8 cellular contexts compared by ENCODE assay signal in the genomic region with DNA sequence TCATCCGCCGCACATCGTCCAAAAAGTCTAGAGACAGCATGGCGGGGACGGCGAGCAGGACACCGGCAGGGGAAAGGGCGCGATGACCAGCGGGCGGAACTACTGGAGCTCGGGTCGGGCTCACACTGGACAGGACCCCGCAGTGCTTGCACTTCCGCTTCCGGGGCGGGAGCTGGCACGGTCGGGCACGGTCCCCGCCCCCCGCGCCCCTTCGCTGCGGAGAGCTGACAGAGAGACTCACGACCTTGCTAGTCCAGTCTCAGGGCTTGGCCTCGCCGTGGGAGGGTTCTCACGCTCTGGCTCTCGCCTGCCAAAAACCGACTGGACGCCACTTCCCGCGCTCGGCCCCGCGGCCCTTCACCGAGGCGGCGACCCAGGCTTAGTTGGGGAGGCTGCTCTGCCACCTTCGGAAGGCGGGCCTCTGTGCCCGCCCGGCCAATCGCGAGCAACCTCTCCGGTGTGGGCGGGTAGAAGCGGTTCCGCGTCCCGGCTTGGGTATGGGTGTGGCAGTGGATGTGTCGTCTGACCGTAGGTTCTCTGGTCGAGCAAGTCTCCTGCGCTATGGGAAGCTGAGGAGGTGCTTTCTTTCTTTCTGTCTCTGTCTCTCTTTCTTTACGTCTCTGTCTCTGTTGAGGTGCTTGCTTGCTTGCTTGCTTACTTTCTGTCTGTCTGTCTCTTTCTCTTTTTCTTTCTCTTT. TPM values are rescaled to one million over a fixed set of nuclear protein-coding genes. Genes with fewer than 3 reads are reported as not detected.
DNase-seq lines count a peak whose midpoint lies in the region; ATAC-seq and TF ChIP-seq lines count a peak whose summit lies in the region.

Gene SEC11A (minus strand): TSS at position 104 of the 697 bp plus-strand sequence. CDS start 64 bp downstream, at position 40.

- peaks cover 25% of the 10 kb centered on the region for H3K4me1 Mint-ChIP-seq in type B pancreatic cell (ENCODE audit: unreplicated experiment)

- TF ChIP-seq CTCF in GM12875 (IDR thresholded peaks at IDR 0.05; ENCODE audit: borderline replicate concordance, insufficient read depth, low read depth, low read length): no peak
- TF ChIP-seq CTCF in heart left ventricle (IDR thresholded peaks at IDR 0.05): no peak
- no peak for TF ChIP-seq CTCF in type B pancreatic cell (conservative IDR thresholded peaks at IDR 0.05)

- no peaks in the 10 kb centered on the region for H3K27me3 ChIP-seq in heart left ventricle

- ATAC-seq in HG02798 (IDR thresholded peaks at IDR 0.05; ENCODE audit: poor library complexity, unreplicated experiment) (peak; percentile 94), heart left ventricle (peak; percentile 98 to 99 (median 98))

- H3K27ac Mint-ChIP-seq in type B pancreatic cell: peak within 1 kb of the TSS; percentile 95

- H3K27ac ChIP-seq in adipose tissue (ENCODE audit: low read depth, low read length) (peak within 1 kb of the TSS; percentile 88), heart left ventricle (peak within 1 kb of the TSS; percentile 86 to 99 (median 94))

- peak; percentile 81 for DNase-seq in NCI-H1436 (lab: John Stamatoyannopoulos, UW)
- peak; percentile 84 for DNase-seq in T follicular helper cell (ENCODE audit: low read depth)
- DNase-seq in heart left ventricle: peak; percentile 95 to 98 (median 96)
- DNase-seq in pons (ENCODE audit: low spot score): peak; percentile 94
- peak; percentile 93 for DNase-seq in type B pancreatic cell (ENCODE audit: extremely low spot score, unreplicated experiment)

- H3K36me3 Mint-ChIP-seq in type B pancreatic cell: peaks cover 4% of the 10 kb centered on the region

- WGBS in adipose tissue, 3 donors: 0% methylated on average over 57 of the region's 57 CpGs
- 0% methylated on average over 27 to 57 of the region's 57 CpGs for WGBS in heart left ventricle, 4 donors

- peak in 1 of 2 donors; percentile 76 for TF ChIP-seq POLR2A in heart left ventricle (IDR thresholded peaks at IDR 0.05)

- intact Hi-C loops in heart left ventricle (cut with DNase I): loop anchor here in 7 of 10 donors (1.0 to 10.0 kb wide), 9 partner anchors 31 to 209 kb away; partner anchors contain the start of genes NMB (in 4 of the 7), ZNF592 (in 4 of the 7), WDR73 (in 3 of the 7) and ALPK3 (in 2 of the 7)

- H3K4me3 Mint-ChIP-seq in type B pancreatic cell: peak within 1 kb of the TSS; percentile 93

- H3K27me3 Mint-ChIP-seq in type B pancreatic cell: no peaks in the 10 kb centered on the region

- H3K4me3 ChIP-seq in GM12875 (ENCODE audit: low read depth, low read length) (peak within 1 kb of the TSS; percentile 74), heart left ventricle (peak within 1 kb of the TSS; percentile 58 to 98 (median 82))

- H3K9me3 Mint-ChIP-seq in type B pancreatic cell: no peaks in the 10 kb centered on the region

- no peaks in the 10 kb centered on the region for H3K9me3 ChIP-seq in heart left ventricle

- H3K4me1 ChIP-seq in heart left ventricle: peaks cover 8 to 52% (median 25%) of the 10 kb centered on the region in 12 donors

- H3K36me3 ChIP-seq in heart left ventricle: peaks cover 0 to 9% (median 3%) of the 10 kb centered on the region in 9 donors

RNA-seq across cellular contexts. Expression of gene SEC11A, which starts in this region (rescaled TPM):
- polyA plus RNA-seq in adipose tissue (100 to 1,000 TPM in 2 of 3 donors, 10 to 100 TPM in 1; 92.2 to 290 (median 215) TPM), heart left ventricle (100 to 1,000 TPM in 1 of 2 donors, 10 to 100 TPM in 1; 73.3 to 152 TPM)
- total RNA-seq in heart left ventricle (10 to 100 TPM; 55.7 to 95.7 (median 73.0) TPM), type B pancreatic cell (ENCODE audit: low replicate concordance) (178 and 185 TPM in 2 replicates)

Comparison
In these comparisons a context has a peak if more than half of its experiments do, and no peak if none do; other contexts are left out.
1. Peak in every context shown above with its lines: DNase-seq, ATAC-seq, H3K4me3 ChIP-seq and H3K27ac ChIP-seq.